ENCODE assay signal across 11 cellular contexts in genomic region chr6:85574932-85575598, GRCh38. TPM values are rescaled to one million over a fixed set of nuclear protein-coding genes. Genes with fewer than 3 reads are reported as not detected.
A peak's percentile ranks its signal among the peaks of the same experiment; 100 is the strongest.
DNase-seq lines count a peak whose midpoint lies in the region; ATAC-seq, FAIRE-seq and TF ChIP-seq lines count a peak whose summit lies in the region.
"Had no signal": no experiment of that assay in that cellular context is flagged by ENCODE, and none has a peak within 500 bp of the region (broad histone marks: within the 10 kb centered on the region; RNA-seq: fewer than 3 reads in every experiment).

No MANE protein-coding gene starts in this region.

- H3K4me1 ChIP-seq in CD8-positive, alpha-beta T cell (ENCODE audit: insufficient read depth, low read length), result peaks cover 5% of the 10 kb centered on the region
- H3K4me1 ChIP-seq in HepG2 (ENCODE audit: insufficient read depth, low read length), result peaks cover 35% of the 10 kb centered on the region

- intact Hi-C loops in CD8-positive, alpha-beta T cell (cut with DNase I, micrococcal nuclease), result no loop called here
- intact Hi-C loops in HepG2 (cut with micrococcal nuclease; ENCODE audit: unreplicated experiment), result no loop called here

- peaks cover 21% of the 10 kb centered on the region for H3K4me1 Mint-ChIP-seq in CD8-positive, alpha-beta T cell (ENCODE audit: low read depth)

- FAIRE-seq in bronchial epithelial cell (lab: Jason Lieb, UNC), result no peak
- FAIRE-seq in HepG2 (lab: Jason Lieb, UNC), result no peak

- H3K9me3 Mint-ChIP-seq in CD8-positive, alpha-beta T cell, result no peaks in the 10 kb centered on the region

- no peak for ATAC-seq in CD8-positive, alpha-beta T cell
- ATAC-seq in HG03354 (IDR thresholded peaks at IDR 0.05; ENCODE audit: poor library complexity, severe bottlenecking, unreplicated experiment) (peak; percentile 61), HepG2 (peak; percentile 83), GM21576 (IDR thresholded peaks at IDR 0.05; ENCODE audit: unreplicated experiment) (no peak), HG03521 (IDR thresholded peaks at IDR 0.05; ENCODE audit: unreplicated experiment) (no peak)
- ATAC-seq: T-helper 17 cell had no signal

- no peak for TF ChIP-seq POLR2A in HepG2 (IDR thresholded peaks at IDR 0.05; ENCODE audit: insufficient read depth in 1 of 2, low read depth in 2 of 2, low read length in 2 of 2)

- H3K27me3 Mint-ChIP-seq in CD8-positive, alpha-beta T cell (ENCODE audit: low read depth), result no peaks in the 10 kb centered on the region
- H3K27me3 Mint-ChIP-seq: T-helper 17 cell had no signal

- CTCF ChIA-PET in CD8-positive, alpha-beta T cell (lab: Charles Lee), result no interaction called here
- CTCF ChIA-PET in HepG2 (lab: Yijun Ruan, JAX; ENCODE audit: low intra/inter-chr PET ratio, low total read pairs), result no interaction called here

- H2AFZ ChIP-seq in HepG2 (ENCODE audit: low read length), result no peak overlapping the region

- BruUV-seq in HepG2 (replicated peaks; lab: Mats Ljungman, UMichigan), result no TSS peak

- no peak for TF ChIP-seq RAD21 in HepG2 (CRISPR knock-in tag; IDR thresholded peaks at IDR 0.05)

- no peak overlapping the region for H3K9ac ChIP-seq in HepG2 (ENCODE audit: insufficient read depth, low read depth, low read length)

- H3K27ac ChIP-seq in CD8-positive, alpha-beta T cell (ENCODE audit: low read depth, low read length), result no peak overlapping the region
- no peak overlapping the region for H3K27ac ChIP-seq in HepG2 (ENCODE audit: extremely low read length, insufficient read depth, low read length)

- no peaks in the 10 kb centered on the region for H3K9me3 ChIP-seq in CD8-positive, alpha-beta T cell (ENCODE audit: low read length)
- no peaks in the 10 kb centered on the region for H3K9me3 ChIP-seq in HepG2 (ENCODE audit: low read length)

- H3K79me2 ChIP-seq in HepG2 (ENCODE audit: insufficient read depth, low read length), result peaks cover 60% of the 10 kb centered on the region

- H4K20me1 ChIP-seq in HepG2 (ENCODE audit: insufficient read depth, low read length), result peaks cover 9% of the 10 kb centered on the region

- peaks cover 41% of the 10 kb centered on the region for H3K36me3 Mint-ChIP-seq in CD8-positive, alpha-beta T cell

- H3K36me3 ChIP-seq in CD8-positive, alpha-beta T cell (ENCODE audit: insufficient read depth, low read length), result peaks cover 5% of the 10 kb centered on the region
- H3K36me3 ChIP-seq in bronchial epithelial cell (ENCODE audit: control insufficient read depth, insufficient read depth, low read length) (peaks cover 3% of the 10 kb centered on the region), HepG2 (replicated peaks in 1 of 2; ENCODE audit: control insufficient read depth in 1 of 2, insufficient read depth in 2 of 2, low read length in 2 of 2) (peaks cover 0 to 17% of the 10 kb centered on the region in 2 experiments; a peak in 3 of 5 replicates)

- no peak overlapping the region for H3K4me3 Mint-ChIP-seq in CD8-positive, alpha-beta T cell
- H3K4me3 Mint-ChIP-seq: T-helper 17 cell had no signal

- in situ Hi-C loops in HepG2 (cut with HindIII; ENCODE audit: extremely low pct_ligation_motif_present, low pct_unique_long_range_greater_than_20kb), result no loop called here

- no peak overlapping the region for H3K4me3 ChIP-seq in CD8-positive, alpha-beta T cell (ENCODE audit: low read depth, low read length)
- H3K4me3 ChIP-seq in bronchial epithelial cell (ENCODE audit: low read depth, low read length) (no peak overlapping the region), HepG2 (replicated peaks in 1 of 3; ENCODE audit: insufficient read depth in 1 of 3, low read depth in 2 of 3, low read length in 3 of 3) (no peak overlapping the region)

- no peaks in the 10 kb centered on the region for H3K27me3 ChIP-seq in CD8-positive, alpha-beta T cell (ENCODE audit: insufficient read depth, low read length)
- H3K27me3 ChIP-seq in bronchial epithelial cell (ENCODE audit: control insufficient read depth, insufficient read depth, low read length) (no peaks in the 10 kb centered on the region), HepG2 (ENCODE audit: control insufficient read depth in 1 of 2, insufficient read depth in 2 of 2, low read length in 2 of 2) (no peaks in the 10 kb centered on the region)

- POLR2A ChIA-PET in CD8-positive, alpha-beta T cell (lab: Charles Lee), result no interaction called here
- POLR2A ChIA-PET in HepG2 (lab: Yijun Ruan, JAX), result no interaction called here

- TF ChIP-seq EP300 in HepG2 (IDR thresholded peaks at IDR 0.05; ENCODE audit: low read depth in 2 of 2, low read length in 2 of 2) (no peak), HepG2 (CRISPR knock-in tag; IDR thresholded peaks at IDR 0.05; ENCODE audit: borderline replicate concordance) (no peak)

- no peak for TF ChIP-seq CTCF in CD8-positive, alpha-beta T cell (IDR thresholded peaks at IDR 0.05)
- TF ChIP-seq CTCF in bronchial epithelial cell (IDR thresholded peaks at IDR 0.05; ENCODE audit: insufficient read depth, low read length, severe bottlenecking) (no peak), HepG2 (CRISPR knock-in tag; IDR thresholded peaks at IDR 0.05) (no peak)

- peak overlapping the region; percentile 42 for H3K27ac Mint-ChIP-seq in CD8-positive, alpha-beta T cell
- H3K27ac Mint-ChIP-seq: T-helper 17 cell had no signal

- no peak for DNase-seq in CD8-positive, alpha-beta T cell
- DNase-seq in bronchial epithelial cell (ENCODE audit: low read depth), result peak; percentile 94
- DNase-seq in HepG2 (ENCODE audit: low spot score), result peak; percentile 52
- no peak for DNase-seq in DMS153 treated with DMSO at 0.1 percent for 48 hours (lab: John Stamatoyannopoulos, UW; ENCODE audit: unreplicated experiment)
- DNase-seq in central memory CD4-positive, alpha-beta T cell, result no peak
- DNase-seq: activated CD8-positive, alpha-beta memory T cell treated with anti-CD3 and anti-CD28 coated beads, Interleukin-2, amount 50 U/mL, for 48 hours; stimulated activated naive CD4-positive, alpha-beta T cell treated with Interleukin-2 at 50 U/mL for 16 hours; T-helper 17 cell had no signal

- no peak overlapping the region for H3K4me2 ChIP-seq in HepG2 (ENCODE audit: low read depth, low read length)

TF ChIP-seq in HepG2, 621 proteins besides CTCF, POLR2A, EP300 and RAD21 (continues in another document):
- 0 out of 2 replicates have a peak, but pooled peaks have one; percentile 32 for TF ChIP-seq ARID3A (IDR thresholded peaks at IDR 0.05; ENCODE audit: low read depth, low read length)

RNA-seq across cellular contexts. Expression of gene SNX14, which starts 18.6 kb away (rescaled TPM):
- 10 to 100 TPM; 34.2 to 38.1 TPM for total RNA-seq in CD8-positive, alpha-beta T cell
- total RNA-seq in bronchial epithelial cell, result 99.6 and 119 TPM in 2 replicates
- 61.9 and 112 TPM in 2 replicates for total RNA-seq in HepG2 (2016; rRNA removed; fragmentation: Illumina TruSeq; extraction: Trizol)
- total RNA-seq in HepG2 (2016; cell fraction: cytosol; rRNA removed; fragmentation: Illumina TruSeq; extraction: Trizol; ENCODE audit: low read depth), result 41.2 and 50.0 TPM in 2 replicates
- 54.2 and 101 TPM in 2 replicates for total RNA-seq in HepG2 (2016; cell fraction: insoluble cytoplasmic fraction; rRNA removed; fragmentation: Illumina TruSeq; extraction: Trizol)
- 32.9 and 40.9 TPM in 2 replicates for total RNA-seq in HepG2 (2016; cell fraction: membrane; rRNA removed; fragmentation: Illumina TruSeq; extraction: Trizol)
- total RNA-seq in HepG2 (2016; cell fraction: nucleus; rRNA removed; fragmentation: Illumina TruSeq; extraction: Trizol), result 146 and 153 TPM in 2 replicates
- 70.1 and 83.5 TPM in 2 replicates for polyA plus RNA-seq in HepG2 (2011; rRNA removed)
- 33.1 and 52.9 TPM in 2 replicates for polyA plus RNA-seq in HepG2 (2011; cell fraction: cytosol; rRNA removed)
- 54.3 and 59.6 TPM in 2 replicates for polyA plus RNA-seq in HepG2 (2011; cell fraction: nucleus; rRNA removed)
- 72.4 and 94.2 TPM in 2 replicates for polyA plus RNA-seq in HepG2 (2012)
- 6.0 and 7.3 TPM in 2 replicates for polyA plus RNA-seq in HepG2 (2016; cell fraction: cytosol; fragmentation: Illumina TruSeq; extraction: Trizol; ENCODE audit: low read depth)
- polyA plus RNA-seq in HepG2 (2016; cell fraction: insoluble cytoplasmic fraction; fragmentation: Illumina TruSeq; extraction: Trizol; ENCODE audit: low read depth), result 42.2 and 43.7 TPM in 2 replicates
- 12.2 and 13.6 TPM in 2 replicates for polyA plus RNA-seq in HepG2 (2016; cell fraction: membrane; fragmentation: Illumina TruSeq; extraction: Trizol; ENCODE audit: low read depth)
- polyA plus RNA-seq in HepG2 (2016; cell fraction: nucleus; fragmentation: Illumina TruSeq; extraction: Trizol; ENCODE audit: insufficient read depth, low read depth), result 146 and 157 TPM in 2 replicates
- polyA minus RNA-seq in HepG2 (2011; rRNA and poly(A)+ RNA removed; ENCODE audit: low replicate concordance), result 25.1 and 77.1 TPM in 2 replicates
- 52.8 and 53.6 TPM in 2 replicates for polyA minus RNA-seq in HepG2 (2011; cell fraction: cytosol; rRNA and poly(A)+ RNA removed)
- 161 and 172 TPM in 2 replicates for polyA minus RNA-seq in HepG2 (2011; cell fraction: nucleus; rRNA and poly(A)+ RNA removed)

Comparison
In these comparisons a context has a peak if more than half of its experiments do, and no peak if none do; other contexts are left out.
1. ATAC-seq: peak in HG03354 (single experiment) and HepG2 (single experiment); none in CD8-positive, alpha-beta T cell (single experiment), GM21576 (single experiment) and HG03521 (single experiment).
2. DNase-seq: peak in bronchial epithelial cell (single experiment) and HepG2 (single experiment); none in CD8-positive, alpha-beta T cell (0 of 7), DMS153 treated with DMSO at 0.1 percent for 48 hours (single experiment) and central memory CD4-positive, alpha-beta T cell (single experiment).